Comparison of ENCODE assay signal across 9 cellular contexts in the genomic region with DNA sequence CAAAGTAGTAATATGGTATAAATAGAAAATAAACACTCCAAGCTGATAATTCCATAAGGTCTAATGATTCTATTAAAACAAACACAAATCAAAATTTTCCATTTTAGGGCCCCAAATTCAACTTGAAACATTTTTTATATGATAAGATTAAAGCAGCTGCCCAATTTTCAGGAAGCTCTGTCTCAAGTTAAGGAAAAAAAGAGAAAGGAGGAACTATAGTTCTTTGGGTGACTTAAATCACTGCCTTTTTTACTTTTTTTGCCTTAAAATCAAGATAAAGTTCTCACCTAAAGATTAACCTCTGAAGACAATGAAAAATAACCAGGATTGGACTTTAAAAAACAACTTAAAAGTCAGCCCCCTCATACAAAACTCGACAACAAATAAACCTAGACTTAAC.
DNase-seq lines count a peak whose midpoint lies in the region; ATAC-seq and TF ChIP-seq lines count a peak whose summit lies in the region.
"Had no signal": no experiment of that assay in that cellular context is flagged by ENCODE, and none has a peak within 500 bp of the region (broad histone marks: within the 10 kb centered on the region; RNA-seq: fewer than 3 reads in every experiment).

No MANE protein-coding gene starts in this region.

- H3K4me1 ChIP-seq in iPS-20b (ENCODE audit: insufficient read depth, low read length) = peaks cover 12% of the 10 kb centered on the region; the same call in 1 of the 2 replicates

- H3K27ac Mint-ChIP-seq in natural killer cell = no peak overlapping the region
- no peak overlapping the region for H3K27ac Mint-ChIP-seq in natural killer cell treated with Interleukin-12 subunit alpha and Interleukin-12 subunit beta and Interleukin-15 and Interleukin-18, amount 100 ng/mL, for 72 hours
- H3K27ac Mint-ChIP-seq in activated naive CD8-positive, alpha-beta T cell treated with anti-CD3 and anti-CD28 coated beads, Interleukin-2, amount 50 U/mL, for 24 hours = no peak overlapping the region

- H3K9me3 ChIP-seq in iPS-20b (ENCODE audit: insufficient read depth, low read depth, low read length) = no peaks in the 10 kb centered on the region

- TF ChIP-seq CTCF in natural killer cell (IDR thresholded peaks at IDR 0.05) = no peak

- no peak overlapping the region for H3K27ac ChIP-seq in iPS-20b (ENCODE audit: low read length)

- 0 out of 2 replicates have a peak overlapping the region, but pooled peaks have one; percentile 66 for H3K9ac ChIP-seq in iPS-20b (ENCODE audit: low read depth, low read length)

- no peaks in the 10 kb centered on the region for H3K36me3 ChIP-seq in iPS-20b (ENCODE audit: insufficient read depth, low read depth, low read length)

- no peaks in the 10 kb centered on the region for H3K36me3 Mint-ChIP-seq in natural killer cell
- no peaks in the 10 kb centered on the region for H3K36me3 Mint-ChIP-seq in natural killer cell treated with Interleukin-12 subunit alpha and Interleukin-12 subunit beta and Interleukin-15 and Interleukin-18, amount 100 ng/mL, for 72 hours
- peaks cover 2% of the 10 kb centered on the region for H3K36me3 Mint-ChIP-seq in activated naive CD8-positive, alpha-beta T cell treated with anti-CD3 and anti-CD28 coated beads, Interleukin-2, amount 50 U/mL, for 24 hours (ENCODE audit: low read depth)

- DNase-seq in natural killer cell (no peak), kidney glomerular epithelial cell (lab: John Stamatoyannopoulos, UW) (no peak), GM03348 (ENCODE audit: low spot score) (no peak), iPS-NIHi7 (ENCODE audit: extremely low spot score) (no peak)
- DNase-seq in natural killer cell treated with Interleukin-12 subunit alpha and Interleukin-12 subunit beta and Interleukin-15 and Interleukin-18, amount 100 ng/mL, for 72 hours (ENCODE audit: low spot score) = no peak
- DNase-seq in activated naive CD8-positive, alpha-beta T cell treated with anti-CD3 and anti-CD28 coated beads, Interleukin-2, amount 50 U/mL, for 24 hours = no peak
- DNase-seq: NCI-H2081 had no signal

- H3K27me3 Mint-ChIP-seq in natural killer cell (ENCODE audit: low read depth in 2 of 2) = peaks cover 45 to 56% of the 10 kb centered on the region in 2 donors
- peaks cover 28 to 49% of the 10 kb centered on the region in 2 donors for H3K27me3 Mint-ChIP-seq in natural killer cell treated with Interleukin-12 subunit alpha and Interleukin-12 subunit beta and Interleukin-15 and Interleukin-18, amount 100 ng/mL, for 72 hours
- peaks cover 32% of the 10 kb centered on the region for H3K27me3 Mint-ChIP-seq in activated naive CD8-positive, alpha-beta T cell treated with anti-CD3 and anti-CD28 coated beads, Interleukin-2, amount 50 U/mL, for 24 hours

- H3K27me3 ChIP-seq in iPS-20b (ENCODE audit: insufficient read depth, low read length) = peaks cover 39% of the 10 kb centered on the region

- peak overlapping the region; percentile 50 for H3K4me3 Mint-ChIP-seq in natural killer cell
- H3K4me3 Mint-ChIP-seq in natural killer cell treated with Interleukin-12 subunit alpha and Interleukin-12 subunit beta and Interleukin-15 and Interleukin-18, amount 100 ng/mL, for 72 hours = no peak overlapping the region
- H3K4me3 Mint-ChIP-seq in activated naive CD8-positive, alpha-beta T cell treated with anti-CD3 and anti-CD28 coated beads, Interleukin-2, amount 50 U/mL, for 24 hours = peak overlapping the region; percentile 89

- no peak for ATAC-seq in natural killer cell
- ATAC-seq in natural killer cell treated with Interleukin-12 subunit alpha and Interleukin-12 subunit beta and Interleukin-15 and Interleukin-18, amount 100 ng/mL, for 72 hours = no peak
- ATAC-seq in activated naive CD8-positive, alpha-beta T cell treated with anti-CD3 and anti-CD28 coated beads, Interleukin-2, amount 50 U/mL, for 24 hours = no peak
- ATAC-seq in HG03175 (IDR thresholded peaks at IDR 0.05; ENCODE audit: unreplicated experiment) = no peak

- H3K4me1 Mint-ChIP-seq in natural killer cell = peaks cover 14% of the 10 kb centered on the region in 2 donors
- peaks cover 9 to 13% of the 10 kb centered on the region in 2 donors for H3K4me1 Mint-ChIP-seq in natural killer cell treated with Interleukin-12 subunit alpha and Interleukin-12 subunit beta and Interleukin-15 and Interleukin-18, amount 100 ng/mL, for 72 hours (ENCODE audit: low read depth in 2 of 2)
- H3K4me1 Mint-ChIP-seq in activated naive CD8-positive, alpha-beta T cell treated with anti-CD3 and anti-CD28 coated beads, Interleukin-2, amount 50 U/mL, for 24 hours = peaks cover 44% of the 10 kb centered on the region

- intact Hi-C loops in natural killer cell (cut with micrococcal nuclease) = no loop called here

- no peaks in the 10 kb centered on the region for H3K9me3 Mint-ChIP-seq in natural killer cell
- H3K9me3 Mint-ChIP-seq in natural killer cell treated with Interleukin-12 subunit alpha and Interleukin-12 subunit beta and Interleukin-15 and Interleukin-18, amount 100 ng/mL, for 72 hours = no peaks in the 10 kb centered on the region
- H3K9me3 Mint-ChIP-seq in activated naive CD8-positive, alpha-beta T cell treated with anti-CD3 and anti-CD28 coated beads, Interleukin-2, amount 50 U/mL, for 24 hours = no peaks in the 10 kb centered on the region

- peak overlapping the region; percentile 92 for H3K4me3 ChIP-seq in iPS-20b (ENCODE audit: low read length)
